1 cellular context compared by ENCODE assay signal in genomic region chr5:139850423-139851016, GRCh38.
TF ChIP-seq lines count a peak whose summit lies in the region.

No MANE protein-coding gene starts in this region.

TF ChIP-seq in HepG2, 621 proteins besides CTCF, POLR2A, EP300 and RAD21:
- TF ChIP-seq, protein P1, sequence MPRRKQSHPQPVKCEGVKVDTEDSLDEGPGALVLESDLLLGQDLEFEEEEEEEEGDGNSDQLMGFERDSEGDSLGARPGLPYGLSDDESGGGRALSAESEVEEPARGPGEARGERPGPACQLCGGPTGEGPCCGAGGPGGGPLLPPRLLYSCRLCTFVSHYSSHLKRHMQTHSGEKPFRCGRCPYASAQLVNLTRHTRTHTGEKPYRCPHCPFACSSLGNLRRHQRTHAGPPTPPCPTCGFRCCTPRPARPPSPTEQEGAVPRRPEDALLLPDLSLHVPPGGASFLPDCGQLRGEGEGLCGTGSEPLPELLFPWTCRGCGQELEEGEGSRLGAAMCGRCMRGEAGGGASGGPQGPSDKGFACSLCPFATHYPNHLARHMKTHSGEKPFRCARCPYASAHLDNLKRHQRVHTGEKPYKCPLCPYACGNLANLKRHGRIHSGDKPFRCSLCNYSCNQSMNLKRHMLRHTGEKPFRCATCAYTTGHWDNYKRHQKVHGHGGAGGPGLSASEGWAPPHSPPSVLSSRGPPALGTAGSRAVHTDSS (CRISPR knock-in tag; conservative IDR thresholded peaks at IDR 0.05), result no peak
- TF ChIP-seq ZNF292 (CRISPR knock-in tag; IDR thresholded peaks at IDR 0.05; ENCODE audit: borderline replicate concordance, low read depth) (no peak), FOXJ3 (CRISPR knock-in tag; IDR thresholded peaks at IDR 0.05; ENCODE audit: borderline replicate concordance) (no peak), YY1 (IDR thresholded peaks at IDR 0.05; ENCODE audit: insufficient read depth, insufficient replicate concordance, low read depth, low read length) (no peak), IRF1 (CRISPR knock-in tag; IDR thresholded peaks at IDR 0.05; ENCODE audit: low read depth) (no peak), ZNF550 (CRISPR knock-in tag; IDR thresholded peaks at IDR 0.05; ENCODE audit: borderline replicate concordance) (no peak), ZNF562 (CRISPR knock-in tag; IDR thresholded peaks at IDR 0.05; ENCODE audit: borderline replicate concordance) (no peak), PLSCR1 (CRISPR knock-in tag; IDR thresholded peaks at IDR 0.05; ENCODE audit: borderline replicate concordance) (no peak), ZNF296 (CRISPR knock-in tag; conservative IDR thresholded peaks at IDR 0.05) (no peak), KDM5B (CRISPR knock-in tag; IDR thresholded peaks at IDR 0.05; ENCODE audit: borderline replicate concordance) (no peak), ZNF552 (CRISPR knock-in tag; IDR thresholded peaks at IDR 0.05; ENCODE audit: borderline replicate concordance) (no peak), ELF3 (CRISPR knock-in tag; IDR thresholded peaks at IDR 0.05) (no peak), NFRKB (IDR thresholded peaks at IDR 0.05) (no peak)
- TF ChIP-seq, protein P2, sequence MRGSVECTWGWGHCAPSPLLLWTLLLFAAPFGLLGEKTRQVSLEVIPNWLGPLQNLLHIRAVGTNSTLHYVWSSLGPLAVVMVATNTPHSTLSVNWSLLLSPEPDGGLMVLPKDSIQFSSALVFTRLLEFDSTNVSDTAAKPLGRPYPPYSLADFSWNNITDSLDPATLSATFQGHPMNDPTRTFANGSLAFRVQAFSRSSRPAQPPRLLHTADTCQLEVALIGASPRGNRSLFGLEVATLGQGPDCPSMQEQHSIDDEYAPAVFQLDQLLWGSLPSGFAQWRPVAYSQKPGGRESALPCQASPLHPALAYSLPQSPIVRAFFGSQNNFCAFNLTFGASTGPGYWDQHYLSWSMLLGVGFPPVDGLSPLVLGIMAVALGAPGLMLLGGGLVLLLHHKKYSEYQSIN (CRISPR knock-in tag; IDR thresholded peaks at IDR 0.05; ENCODE audit: borderline replicate concordance), result no peak
- TF ChIP-seq, protein P3, sequence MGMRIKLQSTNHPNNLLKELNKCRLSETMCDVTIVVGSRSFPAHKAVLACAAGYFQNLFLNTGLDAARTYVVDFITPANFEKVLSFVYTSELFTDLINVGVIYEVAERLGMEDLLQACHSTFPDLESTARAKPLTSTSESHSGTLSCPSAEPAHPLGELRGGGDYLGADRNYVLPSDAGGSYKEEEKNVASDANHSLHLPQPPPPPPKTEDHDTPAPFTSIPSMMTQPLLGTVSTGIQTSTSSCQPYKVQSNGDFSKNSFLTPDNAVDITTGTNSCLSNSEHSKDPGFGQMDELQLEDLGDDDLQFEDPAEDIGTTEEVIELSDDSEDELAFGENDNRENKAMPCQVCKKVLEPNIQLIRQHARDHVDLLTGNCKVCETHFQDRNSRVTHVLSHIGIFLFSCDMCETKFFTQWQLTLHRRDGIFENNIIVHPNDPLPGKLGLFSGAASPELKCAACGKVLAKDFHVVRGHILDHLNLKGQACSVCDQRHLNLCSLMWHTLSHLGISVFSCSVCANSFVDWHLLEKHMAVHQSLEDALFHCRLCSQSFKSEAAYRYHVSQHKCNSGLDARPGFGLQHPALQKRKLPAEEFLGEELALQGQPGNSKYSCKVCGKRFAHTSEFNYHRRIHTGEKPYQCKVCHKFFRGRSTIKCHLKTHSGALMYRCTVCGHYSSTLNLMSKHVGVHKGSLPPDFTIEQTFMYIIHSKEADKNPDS (CRISPR knock-in tag; IDR thresholded peaks at IDR 0.05), result no peak
- TF ChIP-seq, protein P4, sequence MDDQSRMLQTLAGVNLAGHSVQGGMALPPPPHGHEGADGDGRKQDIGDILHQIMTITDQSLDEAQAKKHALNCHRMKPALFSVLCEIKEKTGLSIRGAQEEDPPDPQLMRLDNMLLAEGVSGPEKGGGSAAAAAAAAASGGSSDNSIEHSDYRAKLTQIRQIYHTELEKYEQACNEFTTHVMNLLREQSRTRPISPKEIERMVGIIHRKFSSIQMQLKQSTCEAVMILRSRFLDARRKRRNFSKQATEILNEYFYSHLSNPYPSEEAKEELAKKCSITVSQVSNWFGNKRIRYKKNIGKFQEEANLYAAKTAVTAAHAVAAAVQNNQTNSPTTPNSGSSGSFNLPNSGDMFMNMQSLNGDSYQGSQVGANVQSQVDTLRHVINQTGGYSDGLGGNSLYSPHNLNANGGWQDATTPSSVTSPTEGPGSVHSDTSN (CRISPR knock-in tag; IDR thresholded peaks at IDR 0.05; ENCODE audit: borderline replicate concordance), result no peak
